ENCODE assay signal across 8 cellular contexts in the genomic region with DNA sequence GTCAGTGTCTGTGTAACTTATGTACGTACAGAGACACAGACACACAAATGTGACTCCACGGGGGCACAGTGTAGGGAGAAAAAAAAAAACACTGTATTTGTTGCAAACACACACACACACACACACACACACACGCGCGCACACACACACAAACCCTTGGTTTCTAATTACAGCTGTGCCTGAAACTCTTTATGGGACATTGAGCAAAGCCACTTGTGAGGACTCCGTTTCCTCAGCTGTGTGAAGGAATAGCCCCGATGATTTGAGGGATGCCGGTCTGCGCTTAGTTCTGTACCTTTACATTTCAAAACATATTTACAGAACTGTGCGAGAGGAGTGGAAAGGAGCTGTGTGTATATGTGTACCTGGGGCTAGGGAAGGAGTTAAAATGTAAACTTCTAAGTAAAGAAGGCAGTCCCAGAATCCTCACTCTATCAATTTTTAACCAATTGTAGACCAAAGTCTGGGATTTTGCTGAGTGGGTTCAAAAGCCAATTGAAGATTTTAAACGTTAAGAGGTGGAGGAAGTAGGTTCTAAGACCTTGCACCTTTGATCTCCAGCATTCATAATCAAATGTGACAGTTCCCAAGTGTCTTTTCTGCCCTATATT. TPM values are rescaled to one million over a fixed set of nuclear protein-coding genes. Genes with fewer than 3 reads are reported as not detected.
A peak's percentile ranks its signal among the peaks of the same experiment; 100 is the strongest.
DNase-seq lines count a peak whose midpoint lies in the region; ATAC-seq and TF ChIP-seq lines count a peak whose summit lies in the region.
"Had no signal": no experiment of that assay in that cellular context is flagged by ENCODE, and none has a peak within 500 bp of the region (broad histone marks: within the 10 kb centered on the region; RNA-seq: fewer than 3 reads in every experiment).

No MANE protein-coding gene starts in this region.

- H3K36me3 ChIP-seq in HAP-1 (replicated peaks) = no peaks in the 10 kb centered on the region

- peak overlapping the region in 17 of 21 experiments; percentile 17 to 77 (median 56) for H3K27ac ChIP-seq in skin epidermis

- no peaks in the 10 kb centered on the region for H3K9me3 ChIP-seq in HAP-1

- DNase-seq in iris pigment epithelial cell (ENCODE audit: low read depth) (peak; percentile 27), AG20443 (ENCODE audit: low spot score) (no peak), HAP-1 (ENCODE audit: low spot score in 2 of 2) (no peak)
- DNase-seq: natural killer cell had no signal

- ATAC-seq in esophagus mucosa = no peak
- ATAC-seq: natural killer cell had no signal

- no peaks in the 10 kb centered on the region for H3K27me3 ChIP-seq in HAP-1 (ENCODE audit: low read depth)

- H3K4me1 ChIP-seq in HAP-1 = peaks cover 18% of the 10 kb centered on the region

- H3K27ac Mint-ChIP-seq in activated naive CD8-positive, alpha-beta T cell = peak overlapping the region; percentile 13
- H3K27ac Mint-ChIP-seq: natural killer cell had no signal

- peak overlapping the region; percentile 12 for H3K4me3 Mint-ChIP-seq in activated naive CD8-positive, alpha-beta T cell
- H3K4me3 Mint-ChIP-seq: natural killer cell had no signal

- in situ Hi-C loops in HAP-1 (cut with MboI; ENCODE audit: low sequenced_read_pairs) = no loop called here

- H3K4me1 Mint-ChIP-seq in activated naive CD8-positive, alpha-beta T cell (ENCODE audit: low read depth) = peaks cover 59% of the 10 kb centered on the region

- no peak for TF ChIP-seq EP300 in Ishikawa (IDR thresholded peaks at IDR 0.05; ENCODE audit: borderline replicate concordance)

- H3K27me3 Mint-ChIP-seq in activated naive CD8-positive, alpha-beta T cell = no peaks in the 10 kb centered on the region

- no peak for TF ChIP-seq RAD21 in Ishikawa (IDR thresholded peaks at IDR 0.05; ENCODE audit: low read depth)

- no peaks in the 10 kb centered on the region for H3K9me3 Mint-ChIP-seq in activated naive CD8-positive, alpha-beta T cell (ENCODE audit: low read depth)
- H3K9me3 Mint-ChIP-seq: natural killer cell had no signal

- H3K36me3 Mint-ChIP-seq in activated naive CD8-positive, alpha-beta T cell = no peaks in the 10 kb centered on the region
- H3K36me3 Mint-ChIP-seq: natural killer cell had no signal

- H3K4me3 ChIP-seq in skin epidermis (peak overlapping the region in 3 of 7 experiments; percentile 3 to 23 (median 9)), HAP-1 (no peak overlapping the region)

TF ChIP-seq in Ishikawa, 13 proteins besides CTCF, POLR2A, EP300 and RAD21:
- TF ChIP-seq TAF1 (IDR thresholded peaks at IDR 0.05; ENCODE audit: low read depth) (no peak), NFIC (IDR thresholded peaks at IDR 0.05) (0 out of 2 replicates have a peak, but pooled peaks have one; percentile 0), CREB1 (IDR thresholded peaks at IDR 0.05; ENCODE audit: low read depth) (no peak)
- TF ChIP-seq, protein P1, sequence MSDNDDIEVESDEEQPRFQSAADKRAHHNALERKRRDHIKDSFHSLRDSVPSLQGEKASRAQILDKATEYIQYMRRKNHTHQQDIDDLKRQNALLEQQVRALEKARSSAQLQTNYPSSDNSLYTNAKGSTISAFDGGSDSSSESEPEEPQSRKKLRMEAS (IDR thresholded peaks at IDR 0.05) = peak; percentile 14; the same call in 1 of the 2 replicates
TF ChIP-seq in Ishikawa: peak in this region for 2.

RNA-seq across cellular contexts. Expression of gene BCL6, which starts 5.3 kb away (rescaled TPM):
- total RNA-seq in esophagus mucosa = 40.1 TPM

RNA-seq across cellular contexts. Expression of gene RTP2, which starts 48.3 kb away (rescaled TPM):
- not detected for total RNA-seq in esophagus mucosa
- total RNA-seq: natural killer cell had no signal
